16 cellular contexts compared by ENCODE assay signal in genomic region chr5:165786073-165786472, GRCh38.
DNase-seq lines count a peak whose midpoint lies in the region; ATAC-seq and TF ChIP-seq lines count a peak whose summit lies in the region.
"Had no signal": no experiment of that assay in that cellular context is flagged by ENCODE, and none has a peak within 500 bp of the region (broad histone marks: within the 10 kb centered on the region; RNA-seq: fewer than 3 reads in every experiment).

No MANE protein-coding gene starts in this region.

- no peaks in the 10 kb centered on the region for H3K36me3 Mint-ChIP-seq in endothelial cell (ENCODE audit: low read depth, unreplicated experiment)
- no peaks in the 10 kb centered on the region for H3K36me3 Mint-ChIP-seq in GM23338 (ENCODE audit: low read depth)
- H3K36me3 Mint-ChIP-seq: CD4-positive, CD25-positive, alpha-beta regulatory T cell; CD8-positive, alpha-beta T cell had no signal

- H3K9me2 ChIP-seq in Loucy (replicated peaks; ENCODE audit: low read depth, low read length) (no peaks in the 10 kb centered on the region), GM23338 (ENCODE audit: insufficient read depth) (no peaks in the 10 kb centered on the region)

- H3K9me3 Mint-ChIP-seq in endothelial cell (ENCODE audit: unreplicated experiment) (no peaks in the 10 kb centered on the region), GM23338 (peaks cover 2% of the 10 kb centered on the region; the same call in 1 of the 3 replicates)

- no peaks in the 10 kb centered on the region for H4K20me1 ChIP-seq in Loucy (ENCODE audit: insufficient read depth, low read length, poor library complexity, severe bottlenecking)
- no peaks in the 10 kb centered on the region for H4K20me1 ChIP-seq in GM23338 (replicated peaks; ENCODE audit: insufficient read depth)

- ATAC-seq in GM23338: no peak
- ATAC-seq: CD8-positive, alpha-beta T cell; GM12878 had no signal

- H2AFZ ChIP-seq in Loucy (ENCODE audit: low read length): peak overlapping the region; percentile 55; the same call in 1 of the 2 replicates
- no peak overlapping the region for H2AFZ ChIP-seq in GM23338

- H3K27ac ChIP-seq in C4-2B (peak overlapping the region; percentile 97), GM23338 (ENCODE audit: low read depth) (no peak overlapping the region)

- H3K27ac Mint-ChIP-seq in endothelial cell (ENCODE audit: unreplicated experiment) (peak overlapping the region; percentile 62), GM23338 (no peak overlapping the region)
- H3K27ac Mint-ChIP-seq: CD4-positive, CD25-positive, alpha-beta regulatory T cell; CD8-positive, alpha-beta T cell had no signal

- H3K9ac ChIP-seq in Loucy (ENCODE audit: low read depth, low read length, poor library complexity, severe bottlenecking): no peak overlapping the region

- H3K4me3 Mint-ChIP-seq in endothelial cell (ENCODE audit: unreplicated experiment): no peak overlapping the region
- H3K4me3 Mint-ChIP-seq in GM23338: no peak overlapping the region
- H3K4me3 Mint-ChIP-seq: CD4-positive, CD25-positive, alpha-beta regulatory T cell; CD8-positive, alpha-beta T cell had no signal

- H3K4me1 Mint-ChIP-seq in endothelial cell (ENCODE audit: unreplicated experiment): peaks cover 8% of the 10 kb centered on the region
- peaks cover 8% of the 10 kb centered on the region for H3K4me1 Mint-ChIP-seq in GM23338
- H3K4me1 Mint-ChIP-seq: CD4-positive, CD25-positive, alpha-beta regulatory T cell had no signal

- H3K4me3 ChIP-seq in Loucy (ENCODE audit: low read length, poor library complexity, severe bottlenecking) (no peak overlapping the region), GM23338 (no peak overlapping the region)
- H3K4me3 ChIP-seq: GM12878 had no signal

- TF ChIP-seq CTCF in C4-2B (conservative IDR thresholded peaks at IDR 0.05) (no peak), Loucy (conservative IDR thresholded peaks at IDR 0.05; ENCODE audit: low read length) (no peak), endothelial cell (IDR thresholded peaks at IDR 0.05; ENCODE audit: unreplicated experiment) (no peak), GM23338 (conservative IDR thresholded peaks at IDR 0.05; ENCODE audit: low read depth in 2 of 2) (no peak)

- peaks cover 25% of the 10 kb centered on the region for H3K4me1 ChIP-seq in Loucy (ENCODE audit: insufficient read depth, low read length, poor library complexity, severe bottlenecking)
- no peaks in the 10 kb centered on the region; the same call in 1 of the 2 replicates for H3K4me1 ChIP-seq in GM23338 (ENCODE audit: insufficient read depth)
- H3K4me1 ChIP-seq: Caco-2 had no signal

- H3F3A ChIP-seq in Loucy (ENCODE audit: low read depth) (no peaks in the 10 kb centered on the region), GM23338 (replicated peaks; ENCODE audit: low read depth) (no peaks in the 10 kb centered on the region)

- H3K27me3 ChIP-seq in Loucy (ENCODE audit: insufficient read depth, low read length, poor library complexity, severe bottlenecking) (no peaks in the 10 kb centered on the region), GM23338 (ENCODE audit: insufficient read depth) (no peaks in the 10 kb centered on the region)

- H3K9me3 ChIP-seq in Loucy (ENCODE audit: insufficient read depth, low read depth, low read length): 0 out of 2 replicates have a peak, but pooled peaks cover 6% of the 10 kb centered on the region
- H3K9me3 ChIP-seq: Caco-2 had no signal

- H3K4me2 ChIP-seq in Loucy (ENCODE audit: low read depth, low read length, poor library complexity, severe bottlenecking): peak overlapping the region; percentile 16
- H3K4me2 ChIP-seq in GM23338: no peak overlapping the region

- H3K79me2 ChIP-seq in Loucy (ENCODE audit: insufficient read depth, low read length) (no peaks in the 10 kb centered on the region), GM23338 (replicated peaks; ENCODE audit: insufficient read depth) (no peaks in the 10 kb centered on the region)

- no peaks in the 10 kb centered on the region for H3K27me3 Mint-ChIP-seq in endothelial cell (ENCODE audit: unreplicated experiment)
- H3K27me3 Mint-ChIP-seq in GM23338 (ENCODE audit: insufficient read depth, low read depth, poor library complexity): peaks cover 2% of the 10 kb centered on the region
- H3K27me3 Mint-ChIP-seq: CD4-positive, CD25-positive, alpha-beta regulatory T cell had no signal

- H3K36me3 ChIP-seq in Loucy (ENCODE audit: insufficient read depth, low read length) (no peaks in the 10 kb centered on the region), GM23338 (ENCODE audit: insufficient read depth) (no peaks in the 10 kb centered on the region)

- no peak for DNase-seq in endothelial cell (ENCODE audit: low spot score)
- no peak for DNase-seq in NCI-H446 (lab: John Stamatoyannopoulos, UW)
- no peak for DNase-seq in NCI-H524 (lab: John Stamatoyannopoulos, UW)
- DNase-seq in GM23338 (ENCODE audit: low spot score): no peak
- DNase-seq: C1 segment of cervical spinal cord; Caco-2; CD4-positive, CD25-positive, alpha-beta regulatory T cell; CD8-positive, alpha-beta T cell; DMS153; EL; GDM1; H7; HCEC 1CT had no signal

TF ChIP-seq in GM23338, 12 proteins besides CTCF, POLR2A, EP300 and RAD21 (continues in another document):
- TF ChIP-seq REST (IDR thresholded peaks at IDR 0.05; ENCODE audit: unreplicated experiment) (no peak), STAT1 (IDR thresholded peaks at IDR 0.05; ENCODE audit: unreplicated experiment) (no peak), EZH2phosphoT487 (IDR thresholded peaks at IDR 0.05; ENCODE audit: unreplicated experiment) (no peak), POLR2AphosphoS5 (IDR thresholded peaks at IDR 0.05; ENCODE audit: low read depth) (no peak), CREB1 (CRISPR knock-in tag; IDR thresholded peaks at IDR 0.05; ENCODE audit: low read depth) (no peak)
